In the genomic region with DNA sequence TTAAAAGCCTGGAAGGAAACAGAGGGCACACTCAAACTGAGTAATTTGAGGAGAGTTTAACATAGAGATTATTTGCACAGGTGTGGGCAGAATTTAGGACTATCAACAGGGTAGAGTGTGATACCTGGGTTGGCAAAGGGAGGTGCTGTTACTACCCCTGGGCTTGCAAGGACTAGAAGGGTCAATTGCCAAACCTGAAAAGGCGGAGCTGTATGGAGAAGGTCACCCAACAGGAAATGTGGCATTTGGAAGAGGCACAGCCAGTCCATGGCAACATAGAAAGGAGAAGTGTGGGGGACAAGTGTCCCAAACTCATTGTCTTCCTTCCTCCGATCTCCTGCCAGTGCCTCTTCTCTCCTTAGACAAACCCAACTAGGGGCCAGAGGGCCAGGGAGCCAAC, we compare ENCODE assay signal across 13 cellular contexts. TPM values are rescaled to one million over a fixed set of nuclear protein-coding genes. Genes with fewer than 3 reads are reported as not detected.
DNase-seq lines count a peak whose midpoint lies in the region; ATAC-seq and TF ChIP-seq lines count a peak whose summit lies in the region.
"Had no signal": no experiment of that assay in that cellular context is flagged by ENCODE, and none has a peak within 500 bp of the region (broad histone marks: within the 10 kb centered on the region; RNA-seq: fewer than 3 reads in every experiment).

No MANE protein-coding gene starts in this region.

- H3K4me3 ChIP-seq in body of pancreas (no peak overlapping the region), neutrophil (ENCODE audit: low read depth in 1 of 2, low read length in 1 of 2) (no peak overlapping the region)
- H3K4me3 ChIP-seq: adrenal gland had no signal

- no peak for TF ChIP-seq POLR2A in body of pancreas (IDR thresholded peaks at IDR 0.05)

- H3K36me3 ChIP-seq in body of pancreas (replicated peaks in 1 of 2; ENCODE audit: insufficient read depth in 1 of 2, low read depth in 2 of 2), result no peaks in the 10 kb centered on the region
- H3K36me3 ChIP-seq in neutrophil, result no peaks in the 10 kb centered on the region
- H3K36me3 ChIP-seq: adrenal gland had no signal

- peak; percentile 69 for ATAC-seq in body of pancreas
- ATAC-seq: activated CD4-positive, alpha-beta T cell treated with anti-CD3 and anti-CD28 coated beads for 36 hours had no signal

- H3K27ac ChIP-seq in body of pancreas (peak overlapping the region in 2 of 4 donors; percentile 7 to 9), neutrophil (peak overlapping the region; percentile 19)

- peak in 2 of 7 experiments; percentile 37 to 45 for TF ChIP-seq CTCF in body of pancreas (IDR thresholded peaks at IDR 0.05)
- no peak for TF ChIP-seq CTCF in neutrophil (IDR thresholded peaks at IDR 0.05)

- DNase-seq in COLO668 (lab: John Stamatoyannopoulos, UW; ENCODE audit: unreplicated experiment) (peak; percentile 51), NCI-H2029 treated with DMSO at 0.1 percent for 48 hours (lab: John Stamatoyannopoulos, UW) (peak; percentile 88), body of pancreas (peak in 3 of 4 donors; percentile 21 to 78 (median 57)), NCI-H446 (lab: John Stamatoyannopoulos, UW) (no peak), epidermal melanocyte (ENCODE audit: insufficient read length, low spot score) (no peak), hippocampal formation (lab: John Stamatoyannopoulos, UW) (no peak), H4 (ENCODE audit: low spot score) (no peak)
- DNase-seq: activated CD4-positive, alpha-beta T cell treated with anti-CD3 and anti-CD28 coated beads for 36 hours; cortex of kidney; mesendoderm; NCI-H1694 had no signal

- intact Hi-C loops in body of pancreas (cut with DNase I), result no loop called here

- WGBS in body of pancreas, 2 donors, result 38 to 49% methylated on average over 2 of the region's 2 CpGs

- H3K9me3 ChIP-seq in body of pancreas, result no peaks in the 10 kb centered on the region
- no peaks in the 10 kb centered on the region for H3K9me3 ChIP-seq in neutrophil
- H3K9me3 ChIP-seq: adrenal gland had no signal

- H3K4me1 ChIP-seq in body of pancreas, result peaks cover 12% of the 10 kb centered on the region
- H3K4me1 ChIP-seq in neutrophil (ENCODE audit: control insufficient read depth in 1 of 2, insufficient read depth in 1 of 2, low read depth in 1 of 2, low read length in 1 of 2), result peaks cover 43 to 48% of the 10 kb centered on the region in 2 experiments

- no peaks in the 10 kb centered on the region for H3K27me3 ChIP-seq in body of pancreas
- H3K27me3 ChIP-seq in neutrophil, result no peaks in the 10 kb centered on the region
- H3K27me3 ChIP-seq: adrenal gland had no signal

RNA-seq across cellular contexts. Expression of a gene that starts 21.6 kb away (rescaled TPM):
- 10 to 100 TPM; 65.9 to 72.6 TPM for total RNA-seq in body of pancreas
- 19.7 and 21.7 TPM in 2 replicates for total RNA-seq in H4 (2014; rRNA removed; shearing (Covaris generic))

Comparison
In these comparisons a context has a peak if more than half of its experiments do, and no peak if none do; other contexts are left out.
1. DNase-seq: peak in COLO668 (single experiment), NCI-H2029 treated with DMSO at 0.1 percent for 48 hours (single experiment) and body of pancreas (3 of 4); none in NCI-H446 (0 of 2), epidermal melanocyte (single experiment), hippocampal formation (0 of 2) and H4 (single experiment).